ENCODE assay signal across 27 cellular contexts in the genomic region with DNA sequence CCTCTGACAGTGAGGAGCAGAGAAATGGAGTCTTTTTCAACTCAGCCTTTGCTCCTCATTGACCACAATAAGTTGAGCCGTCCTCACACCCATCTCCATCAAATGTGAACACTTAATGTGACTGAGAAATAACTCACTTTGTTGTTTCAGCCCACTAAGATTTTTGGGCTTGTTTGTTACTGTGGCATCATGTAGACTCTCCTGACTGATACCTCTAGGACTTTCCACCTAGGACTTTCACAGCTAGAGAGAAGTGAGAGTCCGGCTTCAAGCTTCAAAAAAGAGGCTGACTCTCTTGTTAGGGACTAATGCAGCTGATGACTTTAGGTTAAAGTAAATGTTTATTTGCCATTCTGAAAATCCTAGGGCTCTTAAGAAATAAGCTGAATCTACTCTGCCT.
"Had no signal": no experiment of that assay in that cellular context is flagged by ENCODE, and none has a peak within 500 bp of the region (broad histone marks: within the 10 kb centered on the region; RNA-seq: fewer than 3 reads in every experiment).

No MANE protein-coding gene starts in this region.

- H3K36me3 ChIP-seq: stomach, suprapubic skin, thoracic aorta, thyroid gland, tibial artery, tibial nerve, transverse colon, upper lobe of left lung, upper lobe of right lung, uterus, vagina had no signal

- FAIRE-seq: urothelium cell line had no signal

- H3K27me3 ChIP-seq: stomach, suprapubic skin, testis, thyroid gland, tibial artery, tibial nerve, transverse colon, upper lobe of left lung, upper lobe of right lung, uterus, vagina had no signal

- DNase-seq: stimulated activated CD4-positive, alpha-beta T cell treated with anti-CD3 and anti-CD28 coated beads, Interleukin-2, amount 100 ng/mL, for 48 hours; stimulated activated CD4-positive, alpha-beta T cell treated with anti-CD3 and anti-CD28 coated beads, Interleukin-4, amount 100 ng/mL, for 1 hour; stimulated activated CD4-positive, alpha-beta T cell treated with anti-CD3 and anti-CD28 coated beads, Interleukin-4, amount 100 ng/mL, for 24 hours; stimulated activated CD4-positive, alpha-beta T cell treated with anti-CD3 and anti-CD28 coated beads, Interleukin-4, amount 100 ng/mL, for 4 hours; stimulated activated CD8-positive, alpha-beta memory T cell treated with anti-CD3 and anti-CD28 coated beads, Interleukin-4, amount 100 ng/mL, for 48 hours; stimulated activated naive B cell treated with anti-CD40 and anti-IgM and Interleukin-4, amounts not matched to agents 10 μg/mL and 1 μg/mL and 100 μg/mL, for 72 hours; stimulated activated naive CD4-positive, alpha-beta T cell; stimulated activated naive CD4-positive, alpha-beta T cell treated with Interleukin-2 at 50 U/mL for 16 hours; stimulated activated naive CD8-positive, alpha-beta T cell treated with anti-CD3 and anti-CD28 coated beads, Interleukin-15, amount 100 ng/mL, for 72 hours; stimulated activated naive CD8-positive, alpha-beta T cell treated with anti-CD3 and anti-CD28 coated beads, Interleukin-15, Interleukin-2, amounts not matched to agents 100 U/mL and 50 U/mL, for 24 hours; stomach; substantia nigra; testis; thyroid gland; tibial artery; transverse colon; trophoblast cell; upper lobe of left lung; upper lobe of right lung; uterus had no signal

- H3K27ac ChIP-seq: stomach, suprapubic skin, testis, thoracic aorta, thyroid gland, tibial artery, tibial nerve, transverse colon, upper lobe of left lung, upper lobe of right lung, uterus, vagina had no signal

- ATAC-seq: stimulated activated effector memory CD8-positive, alpha-beta T cell treated with anti-CD3 and anti-CD28 coated beads, Interleukin-12 subunit alpha, Interleukin-12 subunit beta, amount 100 ng/mL, for 72 hours; stimulated activated memory B cell treated with anti-CD40 and anti-IgM and Interleukin-4, amounts not matched to agents 10 μg/mL and 1 μg/mL and 100 μg/mL, for 72 hours; stimulated activated naive B cell treated with anti-CD40 and anti-IgM and Interleukin-4, amounts not matched to agents 10 μg/mL and 1 μg/mL and 100 μg/mL, for 72 hours; stimulated activated naive CD8-positive, alpha-beta T cell treated with anti-CD3 and anti-CD28 coated beads, Interleukin-15, amount 100 ng/mL, for 72 hours; stimulated activated naive CD8-positive, alpha-beta T cell treated with anti-CD3 and anti-CD28 coated beads, Interleukin-15, Interleukin-2, amounts not matched to agents 100 U/mL and 50 U/mL, for 24 hours; upper lobe of right lung had no signal

- H3K9me3 ChIP-seq: testis, thyroid gland, tibial artery, transverse colon, upper lobe of left lung, upper lobe of right lung, uterus, vagina had no signal

- H3K4me1 ChIP-seq: stomach, suprapubic skin, testis, thyroid gland, tibial artery, tibial nerve, transverse colon, upper lobe of left lung, upper lobe of right lung, uterus, vagina had no signal

- H3K4me3 ChIP-seq: stomach, suprapubic skin, testis, thoracic aorta, thyroid gland, tibial artery, tibial nerve, transverse colon, upper lobe of left lung, upper lobe of right lung, uterus, vagina had no signal
